In genomic region chr19:52898101-52898500, GRCh38 we compare ENCODE assay signal across 8 cellular contexts. TPM values are rescaled to one million over a fixed set of nuclear protein-coding genes. Genes with fewer than 3 reads are reported as not detected.
DNase-seq lines count a peak whose midpoint lies in the region; ATAC-seq and TF ChIP-seq lines count a peak whose summit lies in the region.

No MANE protein-coding gene starts in this region.

- H3K27ac ChIP-seq in HUES6 (ENCODE audit: low read depth, low read length) = peak overlapping the region; percentile 52; the same call in 1 of the 2 replicates
- H3K27ac ChIP-seq in iPS-20b (ENCODE audit: low read length) = no peak overlapping the region
- peak overlapping the region; percentile 22 to 92 (median 90) for H3K27ac ChIP-seq in spleen

- peaks cover 18% of the 10 kb centered on the region for H3K36me3 ChIP-seq in HUES6 (ENCODE audit: control insufficient read depth, insufficient read depth, low read length)
- H3K36me3 ChIP-seq in adipocyte (ENCODE audit: control insufficient read depth, insufficient read depth, low read length, severe bottlenecking) = no peaks in the 10 kb centered on the region
- peaks cover 20% of the 10 kb centered on the region for H3K36me3 ChIP-seq in iPS-20b (ENCODE audit: insufficient read depth, low read depth, low read length)
- H3K36me3 ChIP-seq in spleen = peaks cover 0 to 25% (median 0%) of the 10 kb centered on the region in 6 donors

- H3K27me3 ChIP-seq in HUES6 (ENCODE audit: control insufficient read depth, insufficient read depth, low read length) (no peaks in the 10 kb centered on the region), adipocyte (replicated peaks; ENCODE audit: control insufficient read depth, insufficient read depth, low read length) (no peaks in the 10 kb centered on the region), iPS-20b (ENCODE audit: insufficient read depth, low read length) (no peaks in the 10 kb centered on the region), spleen (replicated peaks in 1 of 7) (no peaks in the 10 kb centered on the region)

- peak overlapping the region; percentile 70 for H3K9ac ChIP-seq in HUES6 (ENCODE audit: low read length)
- peak overlapping the region; percentile 97 for H3K9ac ChIP-seq in adipocyte (ENCODE audit: low read length)
- H3K9ac ChIP-seq in iPS-20b (ENCODE audit: low read depth, low read length) = peak overlapping the region; percentile 79; the same call in 1 of the 2 replicates

- 84 to 92% (median 88%) methylated on average over 15 of the region's 15 CpGs for WGBS in spleen, 5 donors

- DNase-seq in adipocyte (ENCODE audit: low read depth) (no peak), spleen (peak; percentile 76), NCI-H446 treated with DMSO at 0.1 percent for 48 hours (lab: John Stamatoyannopoulos, UW) (no peak), cortex of kidney (lab: John Stamatoyannopoulos, UW) (no peak)

- H3K4me3 ChIP-seq in HUES6 (ENCODE audit: low read depth, low read length) (peak overlapping the region; percentile 89), adipocyte (ENCODE audit: low read length) (peak overlapping the region; percentile 96), iPS-20b (ENCODE audit: low read length) (peak overlapping the region; percentile 100), spleen (peak overlapping the region; percentile 58 to 88 (median 74))

- H3K4me1 ChIP-seq in HUES6 (ENCODE audit: control insufficient read depth, insufficient read depth, low read length) (peaks cover 9% of the 10 kb centered on the region; the same call in 1 of the 2 replicates), adipocyte (ENCODE audit: control insufficient read depth, insufficient read depth, low read length) (peaks cover 10% of the 10 kb centered on the region), iPS-20b (ENCODE audit: insufficient read depth, low read length) (peaks cover 8% of the 10 kb centered on the region; the same call in 1 of the 2 replicates), spleen (peaks cover 7 to 23% (median 17%) of the 10 kb centered on the region in 6 donors)

- H3K9me3 ChIP-seq in HUES6 (ENCODE audit: control insufficient read depth, insufficient read depth, low read depth, low read length) (no peaks in the 10 kb centered on the region), adipocyte (ENCODE audit: control insufficient read depth, low read length) (no peaks in the 10 kb centered on the region), iPS-20b (ENCODE audit: insufficient read depth, low read depth, low read length) (no peaks in the 10 kb centered on the region), spleen (no peaks in the 10 kb centered on the region)

- intact Hi-C loops in spleen (cut with DNase I; ENCODE audit: low total_unique reads) = no loop called here

- no peak for TF ChIP-seq POLR2A in spleen (IDR thresholded peaks at IDR 0.05)

- no peak for ATAC-seq in HG02938 (IDR thresholded peaks at IDR 0.05; ENCODE audit: unreplicated experiment)
- ATAC-seq in GM19023 (IDR thresholded peaks at IDR 0.05; ENCODE audit: unreplicated experiment) = no peak

- no peak for TF ChIP-seq CTCF in spleen (IDR thresholded peaks at IDR 0.05 in 8 of 11, conservative IDR thresholded peaks at IDR 0.05 in 3 of 11)

RNA-seq across cellular contexts. Expression of gene ZNF320, which starts 0.7 kb away (rescaled TPM):
- total RNA-seq in spleen = 10 to 100 TPM; 11.2 to 23.9 (median 17.1) TPM
- 1 to 10 TPM; 3.1 to 3.9 (median 3.5) TPM for polyA plus RNA-seq in spleen

RNA-seq across cellular contexts. Expression of gene ZNF888, which starts 25.1 kb away (rescaled TPM):
- 1 to 10 TPM; 4.3 to 7.7 (median 5.4) TPM for total RNA-seq in spleen
- 1 to 10 TPM; 2.0 to 2.6 (median 2.2) TPM for polyA plus RNA-seq in spleen

RNA-seq across cellular contexts. Expression of gene ZNF468, which starts 40.7 kb away (rescaled TPM):
- total RNA-seq in spleen = 10 to 100 TPM; 16.9 to 23.8 (median 18.7) TPM
- 1 to 10 TPM; 5.6 to 8.6 (median 5.9) TPM for polyA plus RNA-seq in spleen
